Comparison of ENCODE assay signal across 8 cellular contexts in genomic region chr7:141231018-141231792, GRCh38.
A peak's percentile ranks its signal among the peaks of the same experiment; 100 is the strongest.
DNase-seq lines count a peak whose midpoint lies in the region; TF ChIP-seq lines count a peak whose summit lies in the region.

No MANE protein-coding gene starts in this region.

- H3K4me1 ChIP-seq in tibial artery, result no peaks in the 10 kb centered on the region

- H3K27me3 ChIP-seq in tibial artery (no peaks in the 10 kb centered on the region), H7 (ENCODE audit: control insufficient read depth, insufficient read depth, low read length) (no peaks in the 10 kb centered on the region)

- TF ChIP-seq CTCF in GM12873 (IDR thresholded peaks at IDR 0.05; ENCODE audit: insufficient read depth, low read depth, low read length, missing control alignments) (peak; percentile 24), epithelial cell of esophagus (IDR thresholded peaks at IDR 0.05; ENCODE audit: insufficient read depth, low read depth, low read length, missing control alignments) (no peak), tibial artery (IDR thresholded peaks at IDR 0.05) (no peak)

- no peaks in the 10 kb centered on the region for H3K36me3 ChIP-seq in tibial artery
- no peaks in the 10 kb centered on the region for H3K36me3 ChIP-seq in H7 (replicated peaks; ENCODE audit: control insufficient read depth, insufficient read depth, low read length)

- H3K27ac ChIP-seq in tibial artery, result no peak overlapping the region

- peak; percentile 82 for DNase-seq in NCI-H2196 treated with DMSO at 0.1 percent for 48 hours (lab: John Stamatoyannopoulos, UW; ENCODE audit: unreplicated experiment)
- peak; percentile 6 for DNase-seq in epithelial cell of esophagus (ENCODE audit: low read depth)
- DNase-seq in posterior cingulate gyrus, result peak in 6 of 10 donors; percentile 42 to 92 (median 45)
- no peak for DNase-seq in inferior parietal cortex (ENCODE audit: extremely low spot score)
- DNase-seq in stimulated activated CD8-positive, alpha-beta memory T cell treated with anti-CD3 and anti-CD28 coated beads, Interleukin-4, amount 100 ng/mL, for 48 hours, result no peak
- no peak for DNase-seq in tibial artery
- DNase-seq in H7, result no peak

- H3K4me3 ChIP-seq in epithelial cell of esophagus (ENCODE audit: low read length) (no peak overlapping the region), tibial artery (no peak overlapping the region), H7 (ENCODE audit: insufficient read depth, low read depth, low read length) (no peak overlapping the region)

- intact Hi-C loops in posterior cingulate gyrus (cut with DNase I), result no loop called here
- intact Hi-C loops in tibial artery (cut with DNase I; ENCODE audit: low total_unique reads), result no loop called here

- no peaks in the 10 kb centered on the region for H3K9me3 ChIP-seq in tibial artery

Comparison
In these comparisons a context has a peak if more than half of its experiments do, and no peak if none do; other contexts are left out.
1. DNase-seq: peak in NCI-H2196 treated with DMSO at 0.1 percent for 48 hours (single experiment), epithelial cell of esophagus (single experiment) and posterior cingulate gyrus (6 of 10); none in inferior parietal cortex (single experiment), stimulated activated CD8-positive, alpha-beta memory T cell treated with anti-CD3 and anti-CD28 coated beads, Interleukin-4, amount 100 ng/mL, for 48 hours (single experiment), tibial artery (0 of 2) and H7 (single experiment).